Comparison of ENCODE assay signal across 8 cellular contexts in genomic region chr2:152336854-152337510, GRCh38.
A peak's percentile ranks its signal among the peaks of the same experiment; 100 is the strongest.
DNase-seq lines count a peak whose midpoint lies in the region; ATAC-seq lines count a peak whose summit lies in the region.

No MANE protein-coding gene starts in this region.

- peaks cover 17% of the 10 kb centered on the region for H3K27me3 Mint-ChIP-seq in stimulated activated memory B cell treated with anti-CD40 and anti-IgM and Interleukin-4, amounts not matched to agents 10 μg/mL and 1 μg/mL and 100 μg/mL, for 72 hours

- no peak overlapping the region for H3K27ac Mint-ChIP-seq in stimulated activated memory B cell treated with anti-CD40 and anti-IgM and Interleukin-4, amounts not matched to agents 10 μg/mL and 1 μg/mL and 100 μg/mL, for 72 hours

- peak overlapping the region; percentile 91 to 100 (median 96) for H3K4me3 ChIP-seq in BLaER1 treated with 17β-estradiol and CSF1 and Interleukin-3, amounts not matched to agents 10 nM and 100 nM

- DNase-seq in HuH-7 (ENCODE audit: low spot score) (peak; percentile 34), astrocyte of the hippocampus (ENCODE audit: low read depth, low spot score) (peak; percentile 69), iris pigment epithelial cell (ENCODE audit: low read depth) (peak; percentile 67), COLO829 (ENCODE audit: low spot score) (no peak)

- H3K4me2 ChIP-seq in BLaER1 treated with 17β-estradiol and CSF1 and Interleukin-3, amounts not matched to agents 10 nM and 100 nM, result peak overlapping the region; percentile 78 to 97 (median 93)

- peak overlapping the region; percentile 81 to 98 (median 93); a peak in 21 of 22 replicates for H3K27ac ChIP-seq in BLaER1 treated with 17β-estradiol and CSF1 and Interleukin-3, amounts not matched to agents 10 nM and 100 nM

- H3K36me3 Mint-ChIP-seq in stimulated activated memory B cell treated with anti-CD40 and anti-IgM and Interleukin-4, amounts not matched to agents 10 μg/mL and 1 μg/mL and 100 μg/mL, for 72 hours, result no peaks in the 10 kb centered on the region

- H3K9me3 Mint-ChIP-seq in stimulated activated memory B cell treated with anti-CD40 and anti-IgM and Interleukin-4, amounts not matched to agents 10 μg/mL and 1 μg/mL and 100 μg/mL, for 72 hours, result no peaks in the 10 kb centered on the region

- peaks cover 34 to 55% (median 48%) of the 10 kb centered on the region in 10 experiments for H3K4me1 ChIP-seq in BLaER1 treated with 17β-estradiol and CSF1 and Interleukin-3, amounts not matched to agents 10 nM and 100 nM

- peaks cover 0 to 41% (median 17%) of the 10 kb centered on the region in 11 experiments; a peak in 18 of 22 replicates for H3K36me3 ChIP-seq in BLaER1 treated with 17β-estradiol and CSF1 and Interleukin-3, amounts not matched to agents 10 nM and 100 nM

- peaks cover 48 to 70% (median 63%) of the 10 kb centered on the region in 11 experiments for H4K20me1 ChIP-seq in BLaER1 treated with 17β-estradiol and CSF1 and Interleukin-3, amounts not matched to agents 10 nM and 100 nM

- peaks cover 15% of the 10 kb centered on the region for H3K4me1 Mint-ChIP-seq in stimulated activated memory B cell treated with anti-CD40 and anti-IgM and Interleukin-4, amounts not matched to agents 10 μg/mL and 1 μg/mL and 100 μg/mL, for 72 hours

- H3K9ac ChIP-seq in BLaER1 treated with 17β-estradiol and CSF1 and Interleukin-3, amounts not matched to agents 10 nM and 100 nM, result peak overlapping the region; percentile 93 to 98 (median 96)

- no peaks in the 10 kb centered on the region for H3K27me3 ChIP-seq in BLaER1 treated with 17β-estradiol and CSF1 and Interleukin-3, amounts not matched to agents 10 nM and 100 nM

- ATAC-seq in stimulated activated memory B cell treated with anti-CD40 and anti-IgM and Interleukin-4, amounts not matched to agents 10 μg/mL and 1 μg/mL and 100 μg/mL, for 72 hours, result no peak
- no peak for ATAC-seq in GM21526 (IDR thresholded peaks at IDR 0.05; ENCODE audit: low FRiP score, unreplicated experiment)
- no peak for ATAC-seq in GM21367 (IDR thresholded peaks at IDR 0.05; ENCODE audit: unreplicated experiment)

- H3K4me3 Mint-ChIP-seq in stimulated activated memory B cell treated with anti-CD40 and anti-IgM and Interleukin-4, amounts not matched to agents 10 μg/mL and 1 μg/mL and 100 μg/mL, for 72 hours, result peak overlapping the region; percentile 79

- no peaks in the 10 kb centered on the region for H3K9me3 ChIP-seq in BLaER1 treated with 17β-estradiol and CSF1 and Interleukin-3, amounts not matched to agents 10 nM and 100 nM (replicated peaks in 1 of 11)
